39 cellular contexts compared by ENCODE assay signal in the genomic region with DNA sequence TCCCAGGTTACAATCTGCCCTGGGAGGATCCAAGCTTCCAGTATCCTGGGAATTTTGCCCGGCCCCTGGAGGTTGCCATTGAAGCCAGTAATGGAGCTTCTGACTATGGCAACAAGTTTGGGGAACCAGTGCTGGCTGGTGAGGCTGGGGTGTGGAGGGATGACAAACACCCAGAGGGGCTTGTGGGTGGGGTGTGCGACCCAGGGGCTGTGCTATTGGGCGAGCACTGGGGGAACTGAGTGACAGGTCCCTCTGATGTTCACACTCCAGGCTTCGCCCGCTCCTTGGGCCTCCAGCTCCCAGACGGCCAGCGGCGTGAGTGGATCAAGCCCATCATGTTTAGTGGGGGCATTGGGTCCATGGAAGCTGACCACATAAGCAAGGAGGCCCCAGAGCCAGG. TPM values are rescaled to one million over a fixed set of nuclear protein-coding genes. Genes with fewer than 3 reads are reported as not detected.
"Had no signal": no experiment of that assay in that cellular context is flagged by ENCODE, and none has a peak within 500 bp of the region (broad histone marks: within the 10 kb centered on the region; RNA-seq: fewer than 3 reads in every experiment).

No MANE protein-coding gene starts in this region.

- H3K27me3 Mint-ChIP-seq: activated B cell treated with CpG ODN at 0.5 μM for 24 hours; activated CD4-positive, alpha-beta memory T cell treated with anti-CD3 and anti-CD28 coated beads for 36 hours; activated CD4-positive, alpha-beta T cell treated with anti-CD3 and anti-CD28 coated beads, Interleukin-2, amount 10 ng/mL, durations not matched to agents 24 days and 14 days; activated CD8-positive, alpha-beta T cell treated with anti-CD3 and anti-CD28 coated beads for 36 hours; activated naive CD4-positive, alpha-beta T cell treated with anti-CD3 and anti-CD28 coated beads, Interleukin-2, amount 10 ng/mL, durations not matched to agents 7 days and 5 days; activated naive CD4-positive, alpha-beta T cell treated with anti-CD3 and anti-CD28 coated beads, Interleukin-2, amount 50 U/mL, for 24 hours; activated naive CD8-positive, alpha-beta T cell; activated naive CD8-positive, alpha-beta T cell treated with anti-CD3 and anti-CD28 coated beads, Interleukin-2, amount 10 ng/mL, durations not matched to agents 7 days and 5 days; activated naive CD8-positive, alpha-beta T cell treated with anti-CD3 and anti-CD28 coated beads, Interleukin-2, amount 50 U/mL, for 24 hours; activated T-helper 17 cell treated with anti-CD3 and anti-CD28 coated beads, Interleukin-2, amount 50 U/mL, for 72 hours; brain; central memory CD8-positive, alpha-beta T cell had no signal

- H3K27ac ChIP-seq: ascending aorta, cardiac muscle cell, VCaP had no signal

- H3K27ac Mint-ChIP-seq: activated B cell treated with CpG ODN at 0.5 μM for 24 hours; activated CD4-positive, alpha-beta memory T cell treated with anti-CD3 and anti-CD28 coated beads for 36 hours; activated CD4-positive, alpha-beta T cell treated with anti-CD3 and anti-CD28 coated beads, Interleukin-2, amount 10 ng/mL, durations not matched to agents 24 days and 14 days; activated CD8-positive, alpha-beta T cell treated with anti-CD3 and anti-CD28 coated beads for 36 hours; activated naive CD4-positive, alpha-beta T cell treated with anti-CD3 and anti-CD28 coated beads, Interleukin-2, amount 10 ng/mL, durations not matched to agents 7 days and 5 days; activated naive CD4-positive, alpha-beta T cell treated with anti-CD3 and anti-CD28 coated beads, Interleukin-2, amount 50 U/mL, for 24 hours; activated naive CD8-positive, alpha-beta T cell; activated naive CD8-positive, alpha-beta T cell treated with anti-CD3 and anti-CD28 coated beads, Interleukin-2, amount 10 ng/mL, durations not matched to agents 7 days and 5 days; activated naive CD8-positive, alpha-beta T cell treated with anti-CD3 and anti-CD28 coated beads, Interleukin-2, amount 50 U/mL, for 24 hours; activated T-cell treated with anti-CD3 and anti-CD28 coated beads, Interleukin-2, amount 50 U/mL, for 72 hours; activated T-helper 1 cell treated with anti-CD3 and anti-CD28 coated beads, Interleukin-12 subunit alpha, Interleukin-12 subunit beta, Interleukin-2, Interleukin-4 antibody, amounts not matched to agents 30 ng/mL and 10 ng/mL and 1 ng/mL, durations not matched to agents 14 hours and 24 hours and 36 hours; activated T-helper 17 cell treated with anti-CD3 and anti-CD28 coated beads, Interleukin-2, amount 50 U/mL, for 72 hours; brain; T-helper 1 cell treated with Interleukin-12 subunit alpha and Interleukin-12 subunit beta and Interleukin-4 antibody, amounts not matched to agents 30 μg/mL and 1 μg/mL, for 36 hours; T-helper 2 cell treated with Interferon-gamma antibody and Interleukin-4, amounts not matched to agents 5 μg/mL and 100 μg/mL, for 36 hours had no signal

- H3K9me3 ChIP-seq: ascending aorta had no signal

- H3K27me3 ChIP-seq: ascending aorta, cardiac muscle cell had no signal

- DNase-seq: activated B cell treated with CpG ODN at 0.5 μM for 24 hours; activated CD4-positive, alpha-beta memory T cell treated with anti-CD3 and anti-CD28 coated beads for 36 hours; activated CD4-positive, alpha-beta T cell treated with anti-CD3 and anti-CD28 coated beads for 4 hours; activated CD4-positive, alpha-beta T cell treated with anti-CD3 and anti-CD28 coated beads, Interleukin-2, amount 10 ng/mL, durations not matched to agents 24 days and 14 days; activated CD4-positive, alpha-beta T cell treated with anti-CD3 and anti-CD28 coated beads, Interleukin-2, amount 50 U/mL, for 1 hour; activated CD4-positive, alpha-beta T cell treated with anti-CD3 and anti-CD28 coated beads, Interleukin-2, amount 50 U/mL, for 4 hours; activated CD4-positive, CD25-positive, alpha-beta regulatory T cell treated with anti-CD3 and anti-CD28 coated beads, Interleukin-2, amount 50 U/mL, for 72 hours; activated CD8-positive, alpha-beta memory T cell treated with anti-CD3 and anti-CD28 coated beads, Interleukin-2, amount 50 U/mL, for 4 hours; activated CD8-positive, alpha-beta T cell treated with anti-CD3 and anti-CD28 coated beads for 36 hours; activated effector memory CD4-positive, alpha-beta T cell treated with anti-CD3 and anti-CD28 coated beads, Interleukin-2, amount 50 U/mL, for 16 hours; activated gamma-delta T cell treated with Interleukin-2 at 50 U/mL for 16 hours; activated naive CD4-positive, alpha-beta T cell; activated naive CD4-positive, alpha-beta T cell treated with anti-CD3 and anti-CD28 coated beads, Interleukin-2, amount 10 ng/mL, durations not matched to agents 7 days and 5 days; activated naive CD8-positive, alpha-beta T cell treated with anti-CD3 and anti-CD28 coated beads, Interleukin-2, amount 10 ng/mL, durations not matched to agents 7 days and 5 days; activated naive CD8-positive, alpha-beta T cell treated with anti-CD3 and anti-CD28 coated beads, Interleukin-2, amount 50 U/mL, for 24 hours; activated T-cell treated with anti-CD3 and anti-CD28 coated beads for 4 hours; activated T-cell treated with anti-CD3 and anti-CD28 coated beads, Interleukin-2, amount 50 U/mL, for 1 hour; activated T-cell treated with anti-CD3 and anti-CD28 coated beads, Interleukin-2, amount 50 U/mL, for 4 hours; activated T-cell treated with anti-CD3 and anti-CD28 coated beads, Interleukin-2, amount 50 U/mL, for 72 hours; amygdala; anterior cingulate cortex; caudate nucleus; cerebellar nuclear complex; T-helper 1 cell; T-helper 2 cell; T-helper 9 cell had no signal

- H3K4me3 ChIP-seq: ascending aorta, cardiac muscle cell had no signal

- FAIRE-seq: bronchial epithelial cell, TTC549 had no signal

- H3K4me1 Mint-ChIP-seq: activated B cell treated with CpG ODN at 0.5 μM for 24 hours; activated CD4-positive, alpha-beta T cell treated with anti-CD3 and anti-CD28 coated beads, Interleukin-2, amount 10 ng/mL, durations not matched to agents 24 days and 14 days; activated naive CD4-positive, alpha-beta T cell treated with anti-CD3 and anti-CD28 coated beads, Interleukin-2, amount 10 ng/mL, durations not matched to agents 7 days and 5 days; activated naive CD4-positive, alpha-beta T cell treated with anti-CD3 and anti-CD28 coated beads, Interleukin-2, amount 50 U/mL, for 24 hours; activated naive CD8-positive, alpha-beta T cell treated with anti-CD3 and anti-CD28 coated beads, Interleukin-2, amount 10 ng/mL, durations not matched to agents 7 days and 5 days; activated naive CD8-positive, alpha-beta T cell treated with anti-CD3 and anti-CD28 coated beads, Interleukin-2, amount 50 U/mL, for 24 hours; activated T-helper 17 cell treated with anti-CD3 and anti-CD28 coated beads, Interleukin-2, amount 50 U/mL, for 72 hours; brain; central memory CD8-positive, alpha-beta T cell had no signal

- H3K4me3 Mint-ChIP-seq: activated B cell treated with CpG ODN at 0.5 μM for 24 hours; activated CD4-positive, alpha-beta memory T cell treated with anti-CD3 and anti-CD28 coated beads for 36 hours; activated CD4-positive, alpha-beta T cell treated with anti-CD3 and anti-CD28 coated beads, Interleukin-2, amount 10 ng/mL, durations not matched to agents 24 days and 14 days; activated CD8-positive, alpha-beta T cell treated with anti-CD3 and anti-CD28 coated beads for 36 hours; activated naive CD4-positive, alpha-beta T cell treated with anti-CD3 and anti-CD28 coated beads, Interleukin-2, amount 10 ng/mL, durations not matched to agents 7 days and 5 days; activated naive CD4-positive, alpha-beta T cell treated with anti-CD3 and anti-CD28 coated beads, Interleukin-2, amount 50 U/mL, for 24 hours; activated naive CD8-positive, alpha-beta T cell; activated naive CD8-positive, alpha-beta T cell treated with anti-CD3 and anti-CD28 coated beads, Interleukin-2, amount 10 ng/mL, durations not matched to agents 7 days and 5 days; activated naive CD8-positive, alpha-beta T cell treated with anti-CD3 and anti-CD28 coated beads, Interleukin-2, amount 50 U/mL, for 24 hours; activated T-cell treated with anti-CD3 and anti-CD28 coated beads, Interleukin-2, amount 50 U/mL, for 4 hours; activated T-cell treated with anti-CD3 and anti-CD28 coated beads, Interleukin-2, amount 50 U/mL, for 72 hours; activated T-helper 1 cell treated with anti-CD3 and anti-CD28 coated beads, Interleukin-12 subunit alpha, Interleukin-12 subunit beta, Interleukin-2, Interleukin-4 antibody, amounts not matched to agents 30 ng/mL and 10 ng/mL and 1 ng/mL, durations not matched to agents 14 hours and 24 hours and 36 hours; activated T-helper 17 cell treated with anti-CD3 and anti-CD28 coated beads, Interleukin-2, amount 50 U/mL, for 72 hours; brain; central memory CD8-positive, alpha-beta T cell; T-helper 1 cell treated with Interleukin-12 subunit alpha and Interleukin-12 subunit beta and Interleukin-4 antibody, amounts not matched to agents 30 μg/mL and 1 μg/mL, for 36 hours; T-helper 2 cell treated with Interferon-gamma antibody and Interleukin-4, amounts not matched to agents 5 μg/mL and 100 μg/mL, for 36 hours had no signal

- H3K9me3 Mint-ChIP-seq: activated B cell treated with CpG ODN at 0.5 μM for 24 hours; activated CD4-positive, alpha-beta memory T cell treated with anti-CD3 and anti-CD28 coated beads for 36 hours; activated CD4-positive, alpha-beta T cell treated with anti-CD3 and anti-CD28 coated beads, Interleukin-2, amount 10 ng/mL, durations not matched to agents 24 days and 14 days; activated CD8-positive, alpha-beta T cell treated with anti-CD3 and anti-CD28 coated beads for 36 hours; activated naive CD4-positive, alpha-beta T cell treated with anti-CD3 and anti-CD28 coated beads, Interleukin-2, amount 10 ng/mL, durations not matched to agents 7 days and 5 days; activated naive CD4-positive, alpha-beta T cell treated with anti-CD3 and anti-CD28 coated beads, Interleukin-2, amount 50 U/mL, for 24 hours; activated naive CD8-positive, alpha-beta T cell treated with anti-CD3 and anti-CD28 coated beads, Interleukin-2, amount 10 ng/mL, durations not matched to agents 7 days and 5 days; activated naive CD8-positive, alpha-beta T cell treated with anti-CD3 and anti-CD28 coated beads, Interleukin-2, amount 50 U/mL, for 24 hours; activated T-cell treated with anti-CD3 and anti-CD28 coated beads, Interleukin-2, amount 50 U/mL, for 4 hours; activated T-cell treated with anti-CD3 and anti-CD28 coated beads, Interleukin-2, amount 50 U/mL, for 72 hours; activated T-helper 1 cell treated with anti-CD3 and anti-CD28 coated beads, Interleukin-12 subunit alpha, Interleukin-12 subunit beta, Interleukin-2, Interleukin-4 antibody, amounts not matched to agents 30 ng/mL and 10 ng/mL and 1 ng/mL, durations not matched to agents 14 hours and 24 hours and 36 hours; activated T-helper 17 cell treated with anti-CD3 and anti-CD28 coated beads, Interleukin-2, amount 50 U/mL, for 72 hours; brain; central memory CD8-positive, alpha-beta T cell; T-helper 1 cell treated with Interleukin-12 subunit alpha and Interleukin-12 subunit beta and Interleukin-4 antibody, amounts not matched to agents 30 μg/mL and 1 μg/mL, for 36 hours; T-helper 2 cell treated with Interferon-gamma antibody and Interleukin-4, amounts not matched to agents 5 μg/mL and 100 μg/mL, for 36 hours had no signal

- H3K4me1 ChIP-seq: ascending aorta had no signal

- ATAC-seq: activated CD8-positive, alpha-beta T cell treated with anti-CD3 and anti-CD28 coated beads for 36 hours; activated naive CD8-positive, alpha-beta T cell treated with anti-CD3 and anti-CD28 coated beads, Interleukin-2, amount 50 U/mL, for 24 hours; activated T-cell treated with anti-CD3 and anti-CD28 coated beads, Interleukin-2, amount 50 U/mL, for 4 hours; activated T-cell treated with anti-CD3 and anti-CD28 coated beads, Interleukin-2, amount 50 U/mL, for 72 hours; activated T-helper 17 cell treated with anti-CD3 and anti-CD28 coated beads, Interleukin-2, amount 50 U/mL, for 72 hours had no signal

RNA-seq across cellular contexts. Expression of gene AURKB, which starts 47.4 kb away (rescaled TPM):
- total RNA-seq: ascending aorta had no signal
